ENCODE assay signal across 26 cellular contexts in genomic region chr1:95650631-95651030, GRCh38.
DNase-seq lines count a peak whose midpoint lies in the region; ATAC-seq, FAIRE-seq and TF ChIP-seq lines count a peak whose summit lies in the region.
"Had no signal": no experiment of that assay in that cellular context is flagged by ENCODE, and none has a peak within 500 bp of the region (broad histone marks: within the 10 kb centered on the region; RNA-seq: fewer than 3 reads in every experiment).

No MANE protein-coding gene starts in this region.

- no peaks in the 10 kb centered on the region for H3K9me3 ChIP-seq in GM23248 (ENCODE audit: low read depth)
- H3K9me3 ChIP-seq: esophagus squamous epithelium, left ventricle myocardium inferior, sigmoid colon had no signal

- H3K9ac ChIP-seq in GM23248: no peak overlapping the region
- no peak overlapping the region for H3K9ac ChIP-seq in mesendoderm (ENCODE audit: low read length)

- H3K4me1 ChIP-seq in GM23248 (ENCODE audit: insufficient read depth) (no peaks in the 10 kb centered on the region), mesendoderm (ENCODE audit: control insufficient read depth, low read depth, low read length) (no peaks in the 10 kb centered on the region)
- H3K4me1 ChIP-seq: esophagus squamous epithelium, left ventricle myocardium inferior, sigmoid colon had no signal

- no peaks in the 10 kb centered on the region for H3K9me2 ChIP-seq in GM23248 (ENCODE audit: insufficient read depth)

- no peaks in the 10 kb centered on the region for H3F3A ChIP-seq in GM23248 (ENCODE audit: insufficient read depth)

- H2BK15ac ChIP-seq in mesendoderm (replicated peaks; ENCODE audit: low read depth): no peak overlapping the region

- H2AK5ac ChIP-seq in mesendoderm (ENCODE audit: low read length): no peak overlapping the region

- H3K4ac ChIP-seq in mesendoderm (ENCODE audit: low read depth, low read length): no peak overlapping the region

- no peak overlapping the region for H3K4me3 ChIP-seq in GM23248
- no peak overlapping the region for H3K4me3 ChIP-seq in bronchial epithelial cell (ENCODE audit: low read depth, low read length)
- no peak overlapping the region for H3K4me3 ChIP-seq in mesendoderm (ENCODE audit: low read length)
- H3K4me3 ChIP-seq: coronary artery, esophagus squamous epithelium, GM12878, left ventricle myocardium inferior, sigmoid colon had no signal

- H3K27me3 ChIP-seq in GM23248 (replicated peaks; ENCODE audit: insufficient read depth) (no peaks in the 10 kb centered on the region), bronchial epithelial cell (ENCODE audit: control insufficient read depth, insufficient read depth, low read length) (no peaks in the 10 kb centered on the region), mesendoderm (ENCODE audit: insufficient read depth, low read length, poor library complexity) (no peaks in the 10 kb centered on the region)
- H3K27me3 ChIP-seq: esophagus squamous epithelium, sigmoid colon had no signal

- intact Hi-C loops in Right ventricle myocardium superior (cut with DNase I): no loop called here

- H4K20me1 ChIP-seq in GM23248 (ENCODE audit: insufficient read depth): no peaks in the 10 kb centered on the region

- H3K79me1 ChIP-seq in mesendoderm (ENCODE audit: low read length): no peaks in the 10 kb centered on the region

- no peak overlapping the region for H4K8ac ChIP-seq in mesendoderm (ENCODE audit: low read depth, low read length)

- H3K18ac ChIP-seq in mesendoderm (ENCODE audit: low read length): no peak overlapping the region

- no peaks in the 10 kb centered on the region for H3K79me2 ChIP-seq in GM23248 (ENCODE audit: insufficient read depth)
- no peaks in the 10 kb centered on the region for H3K79me2 ChIP-seq in mesendoderm (ENCODE audit: control insufficient read depth, insufficient read depth, low read length)

- peak; percentile 94 for FAIRE-seq in bronchial epithelial cell (lab: Jason Lieb, UNC)
- FAIRE-seq: D721Med, GM12878, islet of Langerhans had no signal

- H4K5ac ChIP-seq in mesendoderm (ENCODE audit: low read length): no peak overlapping the region

- WGBS in GM23248 (ENCODE audit: low coverage in 1 of 2, low lambda C conversion rate in 2 of 2, missing lambda C conversion rate in 2 of 2), 2 experiments: 34 to 35% methylated on average over 3 of the region's 3 CpGs
- WGBS in mesendoderm (ENCODE audit: extremely low coverage, insufficient coverage, low lambda C conversion rate): no CpG with 5 or more reads among the region's 3 CpGs

- in situ Hi-C loops in GM23248 (cut with MboI): no loop called here

- H3K27ac ChIP-seq in GM23248: no peak overlapping the region
- H3K27ac ChIP-seq in mesendoderm (ENCODE audit: low read depth, low read length): no peak overlapping the region
- H3K27ac ChIP-seq: coronary artery, left ventricle myocardium inferior, sigmoid colon, WERI-Rb-1 had no signal

- H2BK120ac ChIP-seq in mesendoderm (ENCODE audit: low read depth, low read length): no peak overlapping the region

- peak; percentile 34 for DNase-seq in GM23248
- DNase-seq in NCI-H526 treated with DMSO at 0.1 percent for 48 hours (lab: John Stamatoyannopoulos, UW): peak; percentile 60
- DNase-seq in bronchial epithelial cell (ENCODE audit: low read depth): peak; percentile 93
- DNase-seq in mesendoderm: peak; percentile 8
- no peak for DNase-seq in NCI-H69 (lab: John Stamatoyannopoulos, UW)
- DNase-seq in NCI-H748 treated with DMSO at 0.1 percent for 48 hours (lab: John Stamatoyannopoulos, UW): no peak
- DNase-seq in NCI-H82 treated with DMSO at 0.1 percent for 48 hours (lab: John Stamatoyannopoulos, UW; ENCODE audit: unreplicated experiment): no peak
- no peak for DNase-seq in Right ventricle myocardium superior
- DNase-seq: activated CD8-positive, alpha-beta memory T cell treated with anti-CD3 and anti-CD28 coated beads, Interleukin-2, amount 10 ng/mL, durations not matched to agents 7 days and 5 days; activated naive CD4-positive, alpha-beta T cell treated with anti-CD3 and anti-CD28 coated beads, Interleukin-2, amount 50 U/mL, for 16 hours; amniotic stem cell; effector memory CD8-positive, alpha-beta T cell; esophagus squamous epithelium; left ventricle myocardium inferior; naive B cell; NCI-H1092; NCI-H2029; SHP77 treated with DMSO at 0.1 percent for 48 hours; sigmoid colon; stimulated activated CD4-positive, alpha-beta T cell treated with anti-CD3 and anti-CD28 coated beads, Interleukin-15, amount 100 ng/mL, for 24 hours; stimulated activated naive B cell treated with anti-CD40 and anti-IgM and Interleukin-4, amounts not matched to agents 10 μg/mL and 1 μg/mL and 100 μg/mL, for 72 hours; WERI-Rb-1 had no signal

- no peak overlapping the region for H3K23ac ChIP-seq in mesendoderm (ENCODE audit: low read length)

- H3K56ac ChIP-seq in mesendoderm (ENCODE audit: low read length): no peak overlapping the region

- TF ChIP-seq CTCF in bronchial epithelial cell (IDR thresholded peaks at IDR 0.05; ENCODE audit: insufficient read depth, low read length, severe bottlenecking): no peak

- H2BK5ac ChIP-seq in mesendoderm (ENCODE audit: low read length): no peak overlapping the region

- no peak overlapping the region for H3K4me2 ChIP-seq in GM23248 (ENCODE audit: unreplicated experiment)
- no peak overlapping the region for H3K4me2 ChIP-seq in mesendoderm (ENCODE audit: low read length)

- no peak for ATAC-seq in Right ventricle myocardium superior (ENCODE audit: poor library complexity)
- ATAC-seq: activated CD8-positive, alpha-beta memory T cell treated with anti-CD3 and anti-CD28 coated beads, Interleukin-2, amount 10 ng/mL, durations not matched to agents 7 days and 5 days; effector memory CD8-positive, alpha-beta T cell; GM12878 had no signal

- H2AFZ ChIP-seq in GM23248: no peak overlapping the region

- H3K36me3 ChIP-seq in GM23248 (ENCODE audit: low read depth) (no peaks in the 10 kb centered on the region), bronchial epithelial cell (ENCODE audit: control insufficient read depth, insufficient read depth, low read length) (no peaks in the 10 kb centered on the region), mesendoderm (ENCODE audit: control insufficient read depth, insufficient read depth, low read length) (no peaks in the 10 kb centered on the region)
- H3K36me3 ChIP-seq: esophagus squamous epithelium, left ventricle myocardium inferior, sigmoid colon, WERI-Rb-1 had no signal

Comparison
In these comparisons a context has a peak if more than half of its experiments do, and no peak if none do; other contexts are left out.
1. DNase-seq: peak in GM23248 (single experiment), NCI-H526 treated with DMSO at 0.1 percent for 48 hours (single experiment), bronchial epithelial cell (single experiment) and mesendoderm (single experiment); none in NCI-H69 (single experiment), NCI-H748 treated with DMSO at 0.1 percent for 48 hours (single experiment), NCI-H82 treated with DMSO at 0.1 percent for 48 hours (single experiment) and Right ventricle myocardium superior (single experiment).